1 cellular context compared by ENCODE assay signal in the genomic region with DNA sequence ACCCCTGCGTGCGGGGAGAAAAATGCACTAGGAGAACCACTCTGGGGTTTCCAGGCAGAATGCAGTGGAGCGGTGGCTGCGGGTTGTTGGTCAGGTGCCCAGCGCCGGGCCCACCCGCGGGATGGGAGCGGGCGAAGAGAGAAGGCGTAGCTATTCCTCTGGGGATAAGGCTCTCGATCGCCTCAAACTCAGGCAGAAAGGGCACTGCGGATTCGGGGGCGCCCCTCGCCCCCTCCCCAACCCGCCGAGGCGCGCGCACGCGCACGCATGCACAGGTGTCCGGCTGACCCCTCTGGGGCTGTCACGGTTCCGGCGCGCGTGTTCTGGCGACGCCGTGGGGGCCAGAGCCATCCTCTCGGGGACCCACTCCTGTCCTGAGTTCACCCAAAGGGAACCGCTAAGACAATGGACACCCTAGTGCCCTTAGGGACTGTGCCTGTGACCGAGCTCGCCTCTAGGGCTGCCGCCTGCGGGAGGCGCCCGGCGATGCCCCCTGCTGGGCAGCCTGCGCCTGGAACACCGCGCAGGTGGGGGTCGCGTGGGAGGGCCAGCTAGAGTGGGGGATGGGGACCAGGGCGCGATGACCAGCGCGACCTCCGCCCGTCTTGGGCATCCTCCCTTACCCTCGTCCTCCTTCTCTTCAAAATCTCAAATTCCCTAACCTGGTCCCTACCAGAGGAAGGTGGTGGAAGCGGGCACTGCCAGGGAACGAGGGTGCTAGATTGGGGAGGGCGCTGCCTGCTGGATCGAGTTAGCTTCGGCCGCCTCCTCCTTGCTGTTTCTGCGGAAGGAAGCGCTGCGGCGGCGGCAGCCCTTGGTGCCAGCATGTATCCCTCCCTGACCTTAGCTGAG.
TF ChIP-seq lines count a peak whose summit lies in the region.

No MANE protein-coding gene starts in this region.

TF ChIP-seq in K562, 482 proteins besides CTCF, POLR2A, EP300 and RAD21 (continues in another document):
- TF ChIP-seq CCNT2 (IDR thresholded peaks at IDR 0.05; ENCODE audit: borderline replicate concordance, extremely low read depth, insufficient read length, low read depth, low read length) (peak; percentile 74), XRCC5 (IDR thresholded peaks at IDR 0.05; ENCODE audit: low read depth, low read length) (peak; percentile 18; the same call in 1 of the 2 replicates), NCOA6 (IDR thresholded peaks at IDR 0.05) (no peak), SRSF3 (IDR thresholded peaks at IDR 0.05; ENCODE audit: insufficient read depth, low read length) (no peak), BACH1 (tag; IDR thresholded peaks at IDR 0.05) (no peak), BRD9 (IDR thresholded peaks at IDR 0.05; ENCODE audit: low read depth, partially characterized antibody) (no peak), NR3C1 (CRISPR knock-in tag; IDR thresholded peaks at IDR 0.05) (no peak), SAFB (IDR thresholded peaks at IDR 0.05; ENCODE audit: borderline replicate concordance, low read depth, low read length) (no peak), BRD4 (IDR thresholded peaks at IDR 0.05) (peak; percentile 57; the same call in 1 of the 2 replicates), SP1 (CRISPR knock-in tag; IDR thresholded peaks at IDR 0.05) (peak; percentile 69), RFX5 (IDR thresholded peaks at IDR 0.05; ENCODE audit: low read depth, low read length) (no peak), CXXC5 (CRISPR knock-in tag; IDR thresholded peaks at IDR 0.05) (peak; percentile 47), HNRNPK (IDR thresholded peaks at IDR 0.05; ENCODE audit: low read depth, low read length, poor library complexity, severe bottlenecking) (no peak), MTA3 (IDR thresholded peaks at IDR 0.05; ENCODE audit: borderline replicate concordance) (peak; percentile 66), HNRNPL (IDR thresholded peaks at IDR 0.05; ENCODE audit: low read depth, low read length) (peak; percentile 85)
- TF ChIP-seq, protein P1, sequence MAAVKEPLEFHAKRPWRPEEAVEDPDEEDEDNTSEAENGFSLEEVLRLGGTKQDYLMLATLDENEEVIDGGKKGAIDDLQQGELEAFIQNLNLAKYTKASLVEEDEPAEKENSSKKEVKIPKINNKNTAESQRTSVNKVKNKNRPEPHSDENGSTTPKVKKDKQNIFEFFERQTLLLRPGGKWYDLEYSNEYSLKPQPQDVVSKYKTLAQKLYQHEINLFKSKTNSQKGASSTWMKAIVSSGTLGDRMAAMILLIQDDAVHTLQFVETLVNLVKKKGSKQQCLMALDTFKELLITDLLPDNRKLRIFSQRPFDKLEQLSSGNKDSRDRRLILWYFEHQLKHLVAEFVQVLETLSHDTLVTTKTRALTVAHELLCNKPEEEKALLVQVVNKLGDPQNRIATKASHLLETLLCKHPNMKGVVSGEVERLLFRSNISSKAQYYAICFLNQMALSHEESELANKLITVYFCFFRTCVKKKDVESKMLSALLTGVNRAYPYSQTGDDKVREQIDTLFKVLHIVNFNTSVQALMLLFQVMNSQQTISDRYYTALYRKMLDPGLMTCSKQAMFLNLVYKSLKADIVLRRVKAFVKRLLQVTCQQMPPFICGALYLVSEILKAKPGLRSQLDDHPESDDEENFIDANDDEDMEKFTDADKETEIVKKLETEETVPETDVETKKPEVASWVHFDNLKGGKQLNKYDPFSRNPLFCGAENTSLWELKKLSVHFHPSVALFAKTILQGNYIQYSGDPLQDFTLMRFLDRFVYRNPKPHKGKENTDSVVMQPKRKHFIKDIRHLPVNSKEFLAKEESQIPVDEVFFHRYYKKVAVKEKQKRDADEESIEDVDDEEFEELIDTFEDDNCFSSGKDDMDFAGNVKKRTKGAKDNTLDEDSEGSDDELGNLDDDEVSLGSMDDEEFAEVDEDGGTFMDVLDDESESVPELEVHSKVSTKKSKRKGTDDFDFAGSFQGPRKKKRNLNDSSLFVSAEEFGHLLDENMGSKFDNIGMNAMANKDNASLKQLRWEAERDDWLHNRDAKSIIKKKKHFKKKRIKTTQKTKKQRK (IDR thresholded peaks at IDR 0.05; ENCODE audit: borderline replicate concordance, low read depth, low read length) = no peak
- TF ChIP-seq, protein P2, sequence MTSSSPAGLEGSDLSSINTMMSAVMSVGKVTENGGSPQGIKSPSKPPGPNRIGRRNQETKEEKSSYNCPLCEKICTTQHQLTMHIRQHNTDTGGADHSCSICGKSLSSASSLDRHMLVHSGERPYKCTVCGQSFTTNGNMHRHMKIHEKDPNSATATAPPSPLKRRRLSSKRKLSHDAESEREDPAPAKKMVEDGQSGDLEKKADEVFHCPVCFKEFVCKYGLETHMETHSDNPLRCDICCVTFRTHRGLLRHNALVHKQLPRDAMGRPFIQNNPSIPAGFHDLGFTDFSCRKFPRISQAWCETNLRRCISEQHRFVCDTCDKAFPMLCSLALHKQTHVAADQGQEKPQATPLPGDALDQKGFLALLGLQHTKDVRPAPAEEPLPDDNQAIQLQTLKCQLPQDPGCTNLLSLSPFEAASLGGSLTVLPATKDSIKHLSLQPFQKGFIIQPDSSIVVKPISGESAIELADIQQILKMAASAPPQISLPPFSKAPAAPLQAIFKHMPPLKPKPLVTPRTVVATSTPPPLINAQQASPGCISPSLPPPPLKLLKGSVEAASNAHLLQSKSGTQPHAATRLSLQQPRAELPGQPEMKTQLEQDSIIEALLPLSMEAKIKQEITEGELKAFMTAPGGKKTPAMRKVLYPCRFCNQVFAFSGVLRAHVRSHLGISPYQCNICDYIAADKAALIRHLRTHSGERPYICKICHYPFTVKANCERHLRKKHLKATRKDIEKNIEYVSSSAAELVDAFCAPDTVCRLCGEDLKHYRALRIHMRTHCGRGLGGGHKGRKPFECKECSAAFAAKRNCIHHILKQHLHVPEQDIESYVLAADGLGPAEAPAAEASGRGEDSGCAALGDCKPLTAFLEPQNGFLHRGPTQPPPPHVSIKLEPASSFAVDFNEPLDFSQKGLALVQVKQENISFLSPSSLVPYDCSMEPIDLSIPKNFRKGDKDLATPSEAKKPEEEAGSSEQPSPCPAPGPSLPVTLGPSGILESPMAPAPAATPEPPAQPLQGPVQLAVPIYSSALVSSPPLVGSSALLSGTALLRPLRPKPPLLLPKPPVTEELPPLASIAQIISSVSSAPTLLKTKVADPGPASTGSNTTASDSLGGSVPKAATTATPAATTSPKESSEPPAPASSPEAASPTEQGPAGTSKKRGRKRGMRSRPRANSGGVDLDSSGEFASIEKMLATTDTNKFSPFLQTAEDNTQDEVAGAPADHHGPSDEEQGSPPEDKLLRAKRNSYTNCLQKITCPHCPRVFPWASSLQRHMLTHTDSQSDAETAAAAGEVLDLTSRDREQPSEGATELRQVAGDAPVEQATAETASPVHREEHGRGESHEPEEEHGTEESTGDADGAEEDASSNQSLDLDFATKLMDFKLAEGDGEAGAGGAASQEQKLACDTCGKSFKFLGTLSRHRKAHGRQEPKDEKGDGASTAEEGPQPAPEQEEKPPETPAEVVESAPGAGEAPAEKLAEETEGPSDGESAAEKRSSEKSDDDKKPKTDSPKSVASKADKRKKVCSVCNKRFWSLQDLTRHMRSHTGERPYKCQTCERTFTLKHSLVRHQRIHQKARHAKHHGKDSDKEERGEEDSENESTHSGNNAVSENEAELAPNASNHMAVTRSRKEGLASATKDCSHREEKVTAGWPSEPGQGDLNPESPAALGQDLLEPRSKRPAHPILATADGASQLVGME (CRISPR knock-in tag; IDR thresholded peaks at IDR 0.05) = no peak
- TF ChIP-seq, protein P3, sequence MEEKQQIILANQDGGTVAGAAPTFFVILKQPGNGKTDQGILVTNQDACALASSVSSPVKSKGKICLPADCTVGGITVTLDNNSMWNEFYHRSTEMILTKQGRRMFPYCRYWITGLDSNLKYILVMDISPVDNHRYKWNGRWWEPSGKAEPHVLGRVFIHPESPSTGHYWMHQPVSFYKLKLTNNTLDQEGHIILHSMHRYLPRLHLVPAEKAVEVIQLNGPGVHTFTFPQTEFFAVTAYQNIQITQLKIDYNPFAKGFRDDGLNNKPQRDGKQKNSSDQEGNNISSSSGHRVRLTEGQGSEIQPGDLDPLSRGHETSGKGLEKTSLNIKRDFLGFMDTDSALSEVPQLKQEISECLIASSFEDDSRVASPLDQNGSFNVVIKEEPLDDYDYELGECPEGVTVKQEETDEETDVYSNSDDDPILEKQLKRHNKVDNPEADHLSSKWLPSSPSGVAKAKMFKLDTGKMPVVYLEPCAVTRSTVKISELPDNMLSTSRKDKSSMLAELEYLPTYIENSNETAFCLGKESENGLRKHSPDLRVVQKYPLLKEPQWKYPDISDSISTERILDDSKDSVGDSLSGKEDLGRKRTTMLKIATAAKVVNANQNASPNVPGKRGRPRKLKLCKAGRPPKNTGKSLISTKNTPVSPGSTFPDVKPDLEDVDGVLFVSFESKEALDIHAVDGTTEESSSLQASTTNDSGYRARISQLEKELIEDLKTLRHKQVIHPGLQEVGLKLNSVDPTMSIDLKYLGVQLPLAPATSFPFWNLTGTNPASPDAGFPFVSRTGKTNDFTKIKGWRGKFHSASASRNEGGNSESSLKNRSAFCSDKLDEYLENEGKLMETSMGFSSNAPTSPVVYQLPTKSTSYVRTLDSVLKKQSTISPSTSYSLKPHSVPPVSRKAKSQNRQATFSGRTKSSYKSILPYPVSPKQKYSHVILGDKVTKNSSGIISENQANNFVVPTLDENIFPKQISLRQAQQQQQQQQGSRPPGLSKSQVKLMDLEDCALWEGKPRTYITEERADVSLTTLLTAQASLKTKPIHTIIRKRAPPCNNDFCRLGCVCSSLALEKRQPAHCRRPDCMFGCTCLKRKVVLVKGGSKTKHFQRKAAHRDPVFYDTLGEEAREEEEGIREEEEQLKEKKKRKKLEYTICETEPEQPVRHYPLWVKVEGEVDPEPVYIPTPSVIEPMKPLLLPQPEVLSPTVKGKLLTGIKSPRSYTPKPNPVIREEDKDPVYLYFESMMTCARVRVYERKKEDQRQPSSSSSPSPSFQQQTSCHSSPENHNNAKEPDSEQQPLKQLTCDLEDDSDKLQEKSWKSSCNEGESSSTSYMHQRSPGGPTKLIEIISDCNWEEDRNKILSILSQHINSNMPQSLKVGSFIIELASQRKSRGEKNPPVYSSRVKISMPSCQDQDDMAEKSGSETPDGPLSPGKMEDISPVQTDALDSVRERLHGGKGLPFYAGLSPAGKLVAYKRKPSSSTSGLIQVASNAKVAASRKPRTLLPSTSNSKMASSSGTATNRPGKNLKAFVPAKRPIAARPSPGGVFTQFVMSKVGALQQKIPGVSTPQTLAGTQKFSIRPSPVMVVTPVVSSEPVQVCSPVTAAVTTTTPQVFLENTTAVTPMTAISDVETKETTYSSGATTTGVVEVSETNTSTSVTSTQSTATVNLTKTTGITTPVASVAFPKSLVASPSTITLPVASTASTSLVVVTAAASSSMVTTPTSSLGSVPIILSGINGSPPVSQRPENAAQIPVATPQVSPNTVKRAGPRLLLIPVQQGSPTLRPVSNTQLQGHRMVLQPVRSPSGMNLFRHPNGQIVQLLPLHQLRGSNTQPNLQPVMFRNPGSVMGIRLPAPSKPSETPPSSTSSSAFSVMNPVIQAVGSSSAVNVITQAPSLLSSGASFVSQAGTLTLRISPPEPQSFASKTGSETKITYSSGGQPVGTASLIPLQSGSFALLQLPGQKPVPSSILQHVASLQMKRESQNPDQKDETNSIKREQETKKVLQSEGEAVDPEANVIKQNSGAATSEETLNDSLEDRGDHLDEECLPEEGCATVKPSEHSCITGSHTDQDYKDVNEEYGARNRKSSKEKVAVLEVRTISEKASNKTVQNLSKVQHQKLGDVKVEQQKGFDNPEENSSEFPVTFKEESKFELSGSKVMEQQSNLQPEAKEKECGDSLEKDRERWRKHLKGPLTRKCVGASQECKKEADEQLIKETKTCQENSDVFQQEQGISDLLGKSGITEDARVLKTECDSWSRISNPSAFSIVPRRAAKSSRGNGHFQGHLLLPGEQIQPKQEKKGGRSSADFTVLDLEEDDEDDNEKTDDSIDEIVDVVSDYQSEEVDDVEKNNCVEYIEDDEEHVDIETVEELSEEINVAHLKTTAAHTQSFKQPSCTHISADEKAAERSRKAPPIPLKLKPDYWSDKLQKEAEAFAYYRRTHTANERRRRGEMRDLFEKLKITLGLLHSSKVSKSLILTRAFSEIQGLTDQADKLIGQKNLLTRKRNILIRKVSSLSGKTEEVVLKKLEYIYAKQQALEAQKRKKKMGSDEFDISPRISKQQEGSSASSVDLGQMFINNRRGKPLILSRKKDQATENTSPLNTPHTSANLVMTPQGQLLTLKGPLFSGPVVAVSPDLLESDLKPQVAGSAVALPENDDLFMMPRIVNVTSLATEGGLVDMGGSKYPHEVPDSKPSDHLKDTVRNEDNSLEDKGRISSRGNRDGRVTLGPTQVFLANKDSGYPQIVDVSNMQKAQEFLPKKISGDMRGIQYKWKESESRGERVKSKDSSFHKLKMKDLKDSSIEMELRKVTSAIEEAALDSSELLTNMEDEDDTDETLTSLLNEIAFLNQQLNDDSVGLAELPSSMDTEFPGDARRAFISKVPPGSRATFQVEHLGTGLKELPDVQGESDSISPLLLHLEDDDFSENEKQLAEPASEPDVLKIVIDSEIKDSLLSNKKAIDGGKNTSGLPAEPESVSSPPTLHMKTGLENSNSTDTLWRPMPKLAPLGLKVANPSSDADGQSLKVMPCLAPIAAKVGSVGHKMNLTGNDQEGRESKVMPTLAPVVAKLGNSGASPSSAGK (IDR thresholded peaks at IDR 0.05) = peak; percentile 32
- TF ChIP-seq, protein P4, sequence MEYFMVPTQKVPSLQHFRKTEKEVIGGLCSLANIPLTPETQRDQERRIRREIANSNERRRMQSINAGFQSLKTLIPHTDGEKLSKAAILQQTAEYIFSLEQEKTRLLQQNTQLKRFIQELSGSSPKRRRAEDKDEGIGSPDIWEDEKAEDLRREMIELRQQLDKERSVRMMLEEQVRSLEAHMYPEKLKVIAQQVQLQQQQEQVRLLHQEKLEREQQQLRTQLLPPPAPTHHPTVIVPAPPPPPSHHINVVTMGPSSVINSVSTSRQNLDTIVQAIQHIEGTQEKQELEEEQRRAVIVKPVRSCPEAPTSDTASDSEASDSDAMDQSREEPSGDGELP (CRISPR knock-in tag; IDR thresholded peaks at IDR 0.05; ENCODE audit: borderline replicate concordance) = peak; percentile 79
